ENCODE assay signal across 17 cellular contexts in genomic region chr7:139038691-139039090, GRCh38. TPM values are rescaled to one million over a fixed set of nuclear protein-coding genes. Genes with fewer than 3 reads are reported as not detected.
A peak's percentile ranks its signal among the peaks of the same experiment; 100 is the strongest.
DNase-seq lines count a peak whose midpoint lies in the region; ATAC-seq and TF ChIP-seq lines count a peak whose summit lies in the region.
"Had no signal": no experiment of that assay in that cellular context is flagged by ENCODE, and none has a peak within 500 bp of the region (broad histone marks: within the 10 kb centered on the region; RNA-seq: fewer than 3 reads in every experiment).

No MANE protein-coding gene starts in this region.

- H3K4me3 ChIP-seq in BLaER1 (no peak overlapping the region), endodermal cell (ENCODE audit: low read length) (no peak overlapping the region)

- POLR2A ChIA-PET in CD4-positive, alpha-beta T cell (lab: Charles Lee), result no interaction called here

- peaks cover 47% of the 10 kb centered on the region for H3K4me1 Mint-ChIP-seq in activated CD8-positive, alpha-beta memory T cell treated with anti-CD3 and anti-CD28 coated beads, Interleukin-2, amount 10 ng/mL, durations not matched to agents 7 days and 5 days
- H3K4me1 Mint-ChIP-seq in CD4-positive, alpha-beta T cell (ENCODE audit: low read depth), result peaks cover 32% of the 10 kb centered on the region
- H3K4me1 Mint-ChIP-seq in endodermal cell, result peaks cover 19% of the 10 kb centered on the region

- peaks cover 7% of the 10 kb centered on the region for H3K27me3 Mint-ChIP-seq in activated CD8-positive, alpha-beta memory T cell treated with anti-CD3 and anti-CD28 coated beads, Interleukin-2, amount 10 ng/mL, durations not matched to agents 7 days and 5 days
- no peaks in the 10 kb centered on the region for H3K27me3 Mint-ChIP-seq in CD4-positive, alpha-beta T cell
- peaks cover 2% of the 10 kb centered on the region for H3K27me3 Mint-ChIP-seq in endodermal cell (ENCODE audit: insufficient read depth)
- H3K27me3 Mint-ChIP-seq: CD4-positive, alpha-beta memory T cell had no signal

- H3K9ac ChIP-seq in BLaER1 (no peak overlapping the region), endodermal cell (ENCODE audit: extremely low read depth, low read length, poor library complexity, severe bottlenecking) (no peak overlapping the region)

- intact Hi-C loops in CD4-positive, alpha-beta T cell (cut with DNase I, micrococcal nuclease), result no loop called here

- no peak overlapping the region for H3K27ac Mint-ChIP-seq in activated CD8-positive, alpha-beta memory T cell treated with anti-CD3 and anti-CD28 coated beads, Interleukin-2, amount 10 ng/mL, durations not matched to agents 7 days and 5 days
- H3K27ac Mint-ChIP-seq in CD4-positive, alpha-beta T cell, result no peak overlapping the region
- no peak overlapping the region for H3K27ac Mint-ChIP-seq in endodermal cell
- H3K27ac Mint-ChIP-seq: H9 had no signal

- CTCF ChIA-PET in activated CD8-positive, alpha-beta memory T cell treated with anti-CD3 and anti-CD28 coated beads, Interleukin-2, amount 10 ng/mL, durations not matched to agents 7 days and 5 days (lab: Charles Lee), result no interaction called here
- CTCF ChIA-PET in CD4-positive, alpha-beta T cell (lab: Charles Lee), result no interaction called here

- no peak for ATAC-seq in activated CD8-positive, alpha-beta memory T cell treated with anti-CD3 and anti-CD28 coated beads, Interleukin-2, amount 10 ng/mL, durations not matched to agents 7 days and 5 days
- ATAC-seq in CD4-positive, alpha-beta T cell (ENCODE audit: poor library complexity), result no peak
- ATAC-seq in HG03565 (IDR thresholded peaks at IDR 0.05; ENCODE audit: unreplicated experiment) (no peak), GM19351 (IDR thresholded peaks at IDR 0.05; ENCODE audit: unreplicated experiment) (no peak)

- peaks cover 13% of the 10 kb centered on the region for H4K20me1 ChIP-seq in BLaER1

- TF ChIP-seq CTCF in CD4-positive, alpha-beta T cell (IDR thresholded peaks at IDR 0.05), result no peak
- TF ChIP-seq CTCF in endodermal cell (conservative IDR thresholded peaks at IDR 0.05), result no peak

- H3K27me3 ChIP-seq in BLaER1, result no peaks in the 10 kb centered on the region
- no peaks in the 10 kb centered on the region for H3K27me3 ChIP-seq in CD4-positive, alpha-beta T cell (ENCODE audit: control insufficient read depth, insufficient read depth, low read length)
- peaks cover 6% of the 10 kb centered on the region for H3K27me3 ChIP-seq in endodermal cell (ENCODE audit: control insufficient read depth, insufficient read depth, low read length, poor library complexity, severe bottlenecking)
- H3K27me3 ChIP-seq: BE2C had no signal

- DNase-seq in activated CD8-positive, alpha-beta memory T cell treated with anti-CD3 and anti-CD28 coated beads, Interleukin-2, amount 10 ng/mL, durations not matched to agents 7 days and 5 days, result peak; percentile 34
- DNase-seq in activated CD8-positive, alpha-beta memory T cell treated with anti-CD3 and anti-CD28 coated beads, Interleukin-2, amount 50 U/mL, for 48 hours, result no peak
- no peak for DNase-seq in CD4-positive, alpha-beta T cell
- DNase-seq in endodermal cell, result peak; percentile 5
- no peak for DNase-seq in LoVo (ENCODE audit: low spot score)
- DNase-seq: ACHN; BE2C; CD4-positive, alpha-beta memory T cell; DMS79; GF-D8; H9; IMR-90; KBM-7 had no signal

- no peaks in the 10 kb centered on the region for H3K9me3 Mint-ChIP-seq in activated CD8-positive, alpha-beta memory T cell treated with anti-CD3 and anti-CD28 coated beads, Interleukin-2, amount 10 ng/mL, durations not matched to agents 7 days and 5 days (ENCODE audit: low read depth)
- no peaks in the 10 kb centered on the region for H3K9me3 Mint-ChIP-seq in CD4-positive, alpha-beta T cell
- H3K9me3 Mint-ChIP-seq in endodermal cell, result no peaks in the 10 kb centered on the region
- H3K9me3 Mint-ChIP-seq: H9 had no signal

- peaks cover 11% of the 10 kb centered on the region for H3K36me3 ChIP-seq in BLaER1
- peaks cover 3% of the 10 kb centered on the region for H3K36me3 ChIP-seq in endodermal cell (ENCODE audit: control insufficient read depth, insufficient read depth, low read length)

- H3K27ac ChIP-seq in BLaER1, result no peak overlapping the region
- H3K27ac ChIP-seq in CD4-positive, alpha-beta T cell (ENCODE audit: low read depth, low read length), result no peak overlapping the region
- H3K27ac ChIP-seq in endodermal cell (ENCODE audit: low read depth, low read length), result no peak overlapping the region
- H3K27ac ChIP-seq: C4-2B had no signal

- H3K9me3 ChIP-seq in BLaER1 (no peaks in the 10 kb centered on the region), endodermal cell (ENCODE audit: control insufficient read depth, low read length) (no peaks in the 10 kb centered on the region)
- no peaks in the 10 kb centered on the region for H3K9me3 ChIP-seq in CD4-positive, alpha-beta T cell (ENCODE audit: control insufficient read depth, low read length)
- H3K9me3 ChIP-seq: BE2C had no signal

- peak overlapping the region; percentile 55; the same call in 1 of the 2 replicates for H3K4me2 ChIP-seq in BLaER1

- no peak overlapping the region for H3K4me3 Mint-ChIP-seq in activated CD8-positive, alpha-beta memory T cell treated with anti-CD3 and anti-CD28 coated beads, Interleukin-2, amount 10 ng/mL, durations not matched to agents 7 days and 5 days
- peak overlapping the region; percentile 1 for H3K4me3 Mint-ChIP-seq in CD4-positive, alpha-beta T cell
- no peak overlapping the region for H3K4me3 Mint-ChIP-seq in endodermal cell

- 91 to 100% methylated on average over 2 of the region's 2 CpGs for WGBS in endodermal cell (ENCODE audit: insufficient coverage in 1 of 2, insufficient read length in 1 of 2), 2 experiments

- H3K4me1 ChIP-seq in BLaER1 (peaks cover 54% of the 10 kb centered on the region), endodermal cell (ENCODE audit: control insufficient read depth, insufficient read depth, low read length) (no peaks in the 10 kb centered on the region)

- peaks cover 17% of the 10 kb centered on the region for H3K36me3 Mint-ChIP-seq in activated CD8-positive, alpha-beta memory T cell treated with anti-CD3 and anti-CD28 coated beads, Interleukin-2, amount 10 ng/mL, durations not matched to agents 7 days and 5 days
- no peaks in the 10 kb centered on the region for H3K36me3 Mint-ChIP-seq in CD4-positive, alpha-beta T cell (ENCODE audit: low read depth)
- peaks cover 10% of the 10 kb centered on the region for H3K36me3 Mint-ChIP-seq in endodermal cell (ENCODE audit: low read depth)

RNA-seq across cellular contexts. Expression of gene ZC3HAV1L, which starts 2.8 kb away (rescaled TPM):
- 10 to 100 TPM; 15.7 to 17.9 TPM for total RNA-seq in activated CD8-positive, alpha-beta memory T cell treated with anti-CD3 and anti-CD28 coated beads, Interleukin-2, amount 10 ng/mL, durations not matched to agents 7 days and 5 days
- total RNA-seq in CD4-positive, alpha-beta T cell, result under 1 TPM; 0.44 to 0.50 TPM
- 10 to 100 TPM in 1 of 2 donors, 1 to 10 TPM in 1; 9.7 to 10.9 TPM for total RNA-seq in endodermal cell
- polyA plus RNA-seq in endodermal cell (2013, experiment 1 of 2), result 8.2 TPM
- 8.4 TPM for polyA plus RNA-seq in endodermal cell (2013, experiment 2 of 2)
- total RNA-seq: H9 had no signal

RNA-seq across cellular contexts. Expression of gene KIAA1549, which starts 57.5 kb away (rescaled TPM):
- total RNA-seq in activated CD8-positive, alpha-beta memory T cell treated with anti-CD3 and anti-CD28 coated beads, Interleukin-2, amount 10 ng/mL, durations not matched to agents 7 days and 5 days, result 1 to 10 TPM in 1 of 2 experiments, under 1 TPM in 1; 0.61 to 1.1 TPM
- total RNA-seq in CD4-positive, alpha-beta T cell, result not detected
- 10 to 100 TPM; 18.7 to 19.3 TPM for total RNA-seq in endodermal cell
- polyA plus RNA-seq in endodermal cell (2013, experiment 1 of 2), result 22.6 TPM
- polyA plus RNA-seq in endodermal cell (2013, experiment 2 of 2), result 21.7 TPM

Comparison
In these comparisons a context has a peak if more than half of its experiments do, and no peak if none do; other contexts are left out.
1. DNase-seq: peak in activated CD8-positive, alpha-beta memory T cell treated with anti-CD3 and anti-CD28 coated beads, Interleukin-2, amount 10 ng/mL, durations not matched to agents 7 days and 5 days (single experiment) and endodermal cell (single experiment); none in activated CD8-positive, alpha-beta memory T cell treated with anti-CD3 and anti-CD28 coated beads, Interleukin-2, amount 50 U/mL, for 48 hours (single experiment), CD4-positive, alpha-beta T cell (0 of 10) and LoVo (single experiment).
2. RNA of gene ZC3HAV1L, which starts 2.8 kb away (total RNA-seq): 15.7 to 17.9 TPM in activated CD8-positive, alpha-beta memory T cell treated with anti-CD3 and anti-CD28 coated beads, Interleukin-2, amount 10 ng/mL, durations not matched to agents 7 days and 5 days and 9.7 to 10.9 TPM in endodermal cell; 0.44 to 0.50 TPM in CD4-positive, alpha-beta T cell; every median in the first group is over 4 times any median in the second.
3. RNA of gene KIAA1549, which starts 57.5 kb away (total RNA-seq): 18.7 to 19.3 TPM in endodermal cell; 0.61 to 1.1 TPM in activated CD8-positive, alpha-beta memory T cell treated with anti-CD3 and anti-CD28 coated beads, Interleukin-2, amount 10 ng/mL, durations not matched to agents 7 days and 5 days and not detected in CD4-positive, alpha-beta T cell; every median in the first group is over 4 times any median in the second.